Comparison of ENCODE assay signal across 8 cellular contexts in genomic region chr7:47552631-47553030, GRCh38. TPM values are rescaled to one million over a fixed set of nuclear protein-coding genes. Genes with fewer than 3 reads are reported as not detected.
DNase-seq lines count a peak whose midpoint lies in the region; ATAC-seq and TF ChIP-seq lines count a peak whose summit lies in the region.

No MANE protein-coding gene starts in this region.

- no peak overlapping the region for H3K18ac ChIP-seq in IMR-90 (ENCODE audit: low read depth, low read length)

- H3K36me3 Mint-ChIP-seq in natural killer cell (no peaks in the 10 kb centered on the region), WTC11 (peaks cover 12% of the 10 kb centered on the region)

- 0 out of 2 replicates have a peak overlapping the region, but pooled peaks have one; percentile 62 for H2AK5ac ChIP-seq in IMR-90 (ENCODE audit: low read depth, low read length)

- no peak overlapping the region for H3K56ac ChIP-seq in IMR-90 (ENCODE audit: extremely low read depth, insufficient read depth, low read length)

- peaks cover 44% of the 10 kb centered on the region for H3K9me1 ChIP-seq in IMR-90 (ENCODE audit: insufficient read depth, low read length)

- peaks cover 14% of the 10 kb centered on the region for H3K36me3 ChIP-seq in IMR-90 (ENCODE audit: control insufficient read depth, insufficient read depth, low read length)

- in situ Hi-C loops in IMR-90 (cut with MboI; ENCODE audit: low sequenced_read_pairs), result no loop called here

- H3K4me2 ChIP-seq in IMR-90 (ENCODE audit: low read depth, low read length), result no peak overlapping the region

- H2AFZ ChIP-seq in IMR-90 (replicated peaks; ENCODE audit: low read length, poor library complexity), result no peak overlapping the region

- no peak overlapping the region for H3K4me3 Mint-ChIP-seq in natural killer cell
- H3K4me3 Mint-ChIP-seq in WTC11, result no peak overlapping the region

- no peak overlapping the region for H2BK15ac ChIP-seq in IMR-90 (ENCODE audit: low read depth, low read length)

- no peak overlapping the region for H3K23ac ChIP-seq in IMR-90 (ENCODE audit: low read depth, low read length)

- TF ChIP-seq CTCF in IMR-90 (conservative IDR thresholded peaks at IDR 0.05; ENCODE audit: low read depth, low read length), result no peak
- TF ChIP-seq CTCF in natural killer cell (IDR thresholded peaks at IDR 0.05), result no peak
- TF ChIP-seq CTCF in WTC11 (IDR thresholded peaks at IDR 0.05), result no peak

- TF ChIP-seq RAD21 in IMR-90 (IDR thresholded peaks at IDR 0.05; ENCODE audit: low read length), result no peak

- H3K4me1 ChIP-seq in IMR-90 (ENCODE audit: control insufficient read depth, insufficient read depth, low read length), result peaks cover 19% of the 10 kb centered on the region

- no TSS peak for BruUV-seq in IMR-90 (replicated peaks; lab: Mats Ljungman, UMichigan)

- intact Hi-C loops in IMR-90 (cut with micrococcal nuclease) (no loop called here), natural killer cell (cut with micrococcal nuclease) (no loop called here)

- POLR2A ChIA-PET in IMR-90 (lab: Charles Lee; ENCODE audit: unreplicated experiment), result no interaction called here
- POLR2A ChIA-PET in WTC11 (lab: Charles Lee), result no interaction called here

- no peak overlapping the region for H2AK9ac ChIP-seq in IMR-90 (replicated peaks; ENCODE audit: low read depth, low read length, poor library complexity)

- no peak overlapping the region for H3K14ac ChIP-seq in IMR-90 (replicated peaks; ENCODE audit: low read depth, low read length)

- H4K20me1 ChIP-seq in IMR-90 (ENCODE audit: insufficient read depth, low read length), result peaks cover 76% of the 10 kb centered on the region

- WGBS in IMR-90 (ENCODE audit: extremely low coverage in 2 of 2, insufficient read length in 1 of 2), 2 experiments, result no CpG with 5 or more reads among the region's 3 CpGs

- TF ChIP-seq POLR2A in IMR-90 (IDR thresholded peaks at IDR 0.05; ENCODE audit: low read depth, low read length), result no peak

- no peak overlapping the region for H4K91ac ChIP-seq in IMR-90 (ENCODE audit: insufficient read depth, low read depth, low read length)

- H3K9ac ChIP-seq in IMR-90 (ENCODE audit: low read depth, low read length), result no peak overlapping the region

- H3K9me3 Mint-ChIP-seq in natural killer cell, result no peaks in the 10 kb centered on the region
- peaks cover 10% of the 10 kb centered on the region for H3K9me3 Mint-ChIP-seq in WTC11

- no peak overlapping the region for H3K27ac ChIP-seq in IMR-90 (ENCODE audit: insufficient read depth, low read length)

- peak overlapping the region in 1 of 2 experiments; percentile 4; a peak in 1 of 4 replicates for H4K8ac ChIP-seq in IMR-90 (ENCODE audit: low read depth in 2 of 2, low read length in 2 of 2)

- dilution Hi-C loops in IMR-90 (cut with HindIII; ENCODE audit: low sequenced_read_pairs, unreplicated experiment), result no loop called here

- no peak overlapping the region for H3K4me3 ChIP-seq in IMR-90 (ENCODE audit: insufficient read depth, low read depth, low read length)

- H4K5ac ChIP-seq in IMR-90 (ENCODE audit: low read depth, low read length), result no peak overlapping the region

- H3K27ac Mint-ChIP-seq in natural killer cell, result no peak overlapping the region
- H3K27ac Mint-ChIP-seq in WTC11, result no peak overlapping the region

- peak; percentile 67 for DNase-seq in ELR (ENCODE audit: low read depth)
- peak; percentile 72 for DNase-seq in IMR-90
- peak; percentile 87 for DNase-seq in iris pigment epithelial cell (ENCODE audit: low read depth)
- DNase-seq in natural killer cell, result no peak
- DNase-seq in mesenteric fat pad (ENCODE audit: low spot score), result no peak
- no peak for DNase-seq in WTC11 (ENCODE audit: low spot score)
- DNase-seq in NCI-H187 treated with DMSO at 0.1 percent for 48 hours (lab: John Stamatoyannopoulos, UW), result no peak

- H2BK20ac ChIP-seq in IMR-90 (ENCODE audit: low read depth, low read length), result no peak overlapping the region

- ATAC-seq in GM21576 (IDR thresholded peaks at IDR 0.05; ENCODE audit: unreplicated experiment) (peak; percentile 99), IMR-90 (ENCODE audit: low read depth) (peak; percentile 45), natural killer cell (no peak), WTC11 (no peak)

- H3K4me1 Mint-ChIP-seq in natural killer cell (no peaks in the 10 kb centered on the region), WTC11 (peaks cover 31% of the 10 kb centered on the region)

- H3K9me3 ChIP-seq in IMR-90 (ENCODE audit: control insufficient read depth, insufficient read depth, low read length), result no peaks in the 10 kb centered on the region

- H3K4ac ChIP-seq in IMR-90 (ENCODE audit: low read depth, low read length), result no peak overlapping the region

- H3K79me1 ChIP-seq in IMR-90 (ENCODE audit: low read depth in 1 of 2, low read length in 2 of 2), result peaks cover 57 to 92% of the 10 kb centered on the region in 2 experiments

- H3K27me3 Mint-ChIP-seq in natural killer cell (ENCODE audit: low read depth in 2 of 2) (no peaks in the 10 kb centered on the region), WTC11 (ENCODE audit: low read depth) (no peaks in the 10 kb centered on the region)

- no peaks in the 10 kb centered on the region for H3K27me3 ChIP-seq in IMR-90 (ENCODE audit: control insufficient read depth, insufficient read depth, low read length)

- H2BK5ac ChIP-seq in IMR-90 (ENCODE audit: low read depth, low read length, poor library complexity, severe bottlenecking), result peak overlapping the region; percentile 38

- CTCF ChIA-PET in IMR-90 (lab: Yijun Ruan, JAX), result no interaction called here
- CTCF ChIA-PET in WTC11 (lab: Charles Lee), result interaction anchor here (1.2 to 1.7 kb wide), 2 partner anchors 18 to 29 kb away, joined by 4 read pairs; partner anchors contain the start of gene TNS3

- H2BK120ac ChIP-seq in IMR-90 (ENCODE audit: low read depth, low read length), result no peak overlapping the region

TF ChIP-seq in IMR-90, 13 proteins besides CTCF, POLR2A, EP300 and RAD21:
- TF ChIP-seq BHLHE40 (IDR thresholded peaks at IDR 0.05; ENCODE audit: low read depth, low read length) (peak; percentile 38; the same call in 1 of the 2 replicates), MAFK (IDR thresholded peaks at IDR 0.05; ENCODE audit: low read depth, low read length) (no peak), MXI1 (IDR thresholded peaks at IDR 0.05; ENCODE audit: borderline replicate concordance, low read depth, low read length) (peak; percentile 65; the same call in 1 of the 2 replicates), RCOR1 (IDR thresholded peaks at IDR 0.05; ENCODE audit: insufficient replicate concordance, low read length) (no peak)

TF ChIP-seq in WTC11, 78 proteins besides CTCF, POLR2A, EP300 and RAD21 (continues in another document):
- no peak for TF ChIP-seq MYBL2 (CRISPR knock-in tag; IDR thresholded peaks at IDR 0.05)
- TF ChIP-seq, protein P1, sequence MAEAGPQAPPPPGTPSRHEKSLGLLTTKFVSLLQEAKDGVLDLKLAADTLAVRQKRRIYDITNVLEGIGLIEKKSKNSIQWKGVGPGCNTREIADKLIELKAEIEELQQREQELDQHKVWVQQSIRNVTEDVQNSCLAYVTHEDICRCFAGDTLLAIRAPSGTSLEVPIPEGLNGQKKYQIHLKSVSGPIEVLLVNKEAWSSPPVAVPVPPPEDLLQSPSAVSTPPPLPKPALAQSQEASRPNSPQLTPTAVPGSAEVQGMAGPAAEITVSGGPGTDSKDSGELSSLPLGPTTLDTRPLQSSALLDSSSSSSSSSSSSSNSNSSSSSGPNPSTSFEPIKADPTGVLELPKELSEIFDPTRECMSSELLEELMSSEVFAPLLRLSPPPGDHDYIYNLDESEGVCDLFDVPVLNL (CRISPR knock-in tag; IDR thresholded peaks at IDR 0.05; ENCODE audit: borderline replicate concordance, low read depth), result no peak
- no peak for TF ChIP-seq CREB1 (CRISPR knock-in tag; IDR thresholded peaks at IDR 0.05)
- no peak for TF ChIP-seq FOXP1 (CRISPR knock-in tag; IDR thresholded peaks at IDR 0.05; ENCODE audit: borderline replicate concordance)
- TF ChIP-seq ZNF396 (CRISPR knock-in tag; IDR thresholded peaks at IDR 0.05; ENCODE audit: borderline replicate concordance), result no peak
- TF ChIP-seq IRF2 (CRISPR knock-in tag; IDR thresholded peaks at IDR 0.05; ENCODE audit: borderline replicate concordance, low read depth), result no peak
- TF ChIP-seq MAX (CRISPR knock-in tag; IDR thresholded peaks at IDR 0.05), result no peak
- no peak for TF ChIP-seq HMGXB4 (CRISPR knock-in tag; IDR thresholded peaks at IDR 0.05)

RNA-seq across cellular contexts. Expression of gene TNS3, which starts 29.3 kb away (rescaled TPM):
- total RNA-seq in IMR-90 (2012; rRNA removed), result 58.9 and 64.3 TPM in 2 replicates
- 75.6 and 79.2 TPM in 2 replicates for polyA plus RNA-seq in IMR-90 (2012; rRNA removed)
- polyA plus RNA-seq in IMR-90 (2012; cell fraction: cytosol; rRNA removed), result 45.5 and 62.9 TPM in 2 replicates
- polyA plus RNA-seq in IMR-90 (2012; cell fraction: nucleus; rRNA removed; ENCODE audit: low replicate concordance), result 103 and 160 TPM in 2 replicates
- total RNA-seq in natural killer cell, result 1 to 10 TPM; 1.6 to 3.5 (median 2.9) TPM
- 152 TPM for total RNA-seq in mesenteric fat pad
- total RNA-seq in WTC11 (2021), result 28.3 to 37.7 TPM (median 29.6 TPM) in 3 replicates

Comparison
In these comparisons a context has a peak if more than half of its experiments do, and no peak if none do; other contexts are left out.
1. DNase-seq: peak in ELR (single experiment), IMR-90 (single experiment) and iris pigment epithelial cell (single experiment); none in natural killer cell (single experiment), mesenteric fat pad (single experiment), WTC11 (single experiment) and NCI-H187 treated with DMSO at 0.1 percent for 48 hours (single experiment).
2. ATAC-seq: peak in GM21576 (single experiment) and IMR-90 (single experiment); none in natural killer cell (0 of 3) and WTC11 (single experiment).